In genomic region chr3:61530355-61530754, GRCh38 we compare ENCODE assay signal across 8 cellular contexts. TPM values are rescaled to one million over a fixed set of nuclear protein-coding genes. Genes with fewer than 3 reads are reported as not detected.
DNase-seq lines count a peak whose midpoint lies in the region; ATAC-seq and TF ChIP-seq lines count a peak whose summit lies in the region.

No MANE protein-coding gene starts in this region.

- no peaks in the 10 kb centered on the region for H3K9me3 ChIP-seq in osteoblast (ENCODE audit: low read depth, low read length)

- no peaks in the 10 kb centered on the region for H3K4me1 ChIP-seq in osteoblast (ENCODE audit: insufficient read depth, low read length)

- H3K27me3 Mint-ChIP-seq in immature natural killer cell (ENCODE audit: low read depth in 3 of 3) = peaks cover 0 to 7% (median 2%) of the 10 kb centered on the region in 3 donors

- no peaks in the 10 kb centered on the region for H3K27me3 ChIP-seq in osteoblast (ENCODE audit: insufficient read depth, low read length)

- no peak overlapping the region for H3K27ac ChIP-seq in osteoblast (ENCODE audit: low read depth, low read length)

- no peaks in the 10 kb centered on the region for H3K36me3 ChIP-seq in osteoblast (ENCODE audit: insufficient read depth, low read length)

- DNase-seq in DMS53 (lab: John Stamatoyannopoulos, UW) (peak; percentile 43), DMS53 treated with DMSO at 0.1 percent for 48 hours (lab: John Stamatoyannopoulos, UW; ENCODE audit: unreplicated experiment) (no peak), NCI-H146 treated with DMSO at 0.1 percent for 48 hours (lab: John Stamatoyannopoulos, UW; ENCODE audit: unreplicated experiment) (peak; percentile 25), cerebellum (ENCODE audit: low spot score) (peak; percentile 37), osteoblast (ENCODE audit: insufficient read length, low spot score, missing footprints) (no peak), CD1c-positive myeloid dendritic cell (ENCODE audit: extremely low spot score) (no peak), immature natural killer cell (no peak)

- H3K4me3 Mint-ChIP-seq in immature natural killer cell = no peak overlapping the region

- H3K36me3 Mint-ChIP-seq in immature natural killer cell = no peaks in the 10 kb centered on the region

- H4K20me1 ChIP-seq in osteoblast (ENCODE audit: insufficient read depth, low read length) = no peaks in the 10 kb centered on the region

- H2AFZ ChIP-seq in osteoblast (ENCODE audit: low read length) = no peak overlapping the region

- no peaks in the 10 kb centered on the region for H3K4me1 Mint-ChIP-seq in immature natural killer cell

- no peak overlapping the region for H3K4me2 ChIP-seq in osteoblast (ENCODE audit: insufficient read depth, low read length)

- H3K4me3 ChIP-seq in osteoblast (ENCODE audit: insufficient read depth, low read length) = no peak overlapping the region

- H3K27ac Mint-ChIP-seq in immature natural killer cell = no peak overlapping the region

- H3K9me3 Mint-ChIP-seq in immature natural killer cell = peaks cover 0 to 1% (median 0%) of the 10 kb centered on the region in 6 donors

- peak; percentile 45 for TF ChIP-seq CTCF in osteoblast (IDR thresholded peaks at IDR 0.05; ENCODE audit: extremely low read depth, low read depth, low read length)

- ATAC-seq in HG02970 (IDR thresholded peaks at IDR 0.05; ENCODE audit: low FRiP score, unreplicated experiment) = no peak

- no peaks in the 10 kb centered on the region for H3K79me2 ChIP-seq in osteoblast (ENCODE audit: insufficient read depth, low read length)

RNA-seq across cellular contexts. Expression of gene PTPRG, which starts 31.0 kb away (rescaled TPM):
- total RNA-seq in cerebellum = 143 TPM
- 148 TPM in 2 replicates for total RNA-seq in osteoblast
- polyA plus RNA-seq in immature natural killer cell = under 1 TPM in 1 of 3 donors, not detected in 2; 0.13 TPM

Comparison
In these comparisons a context has a peak if more than half of its experiments do, and no peak if none do; other contexts are left out.
1. DNase-seq: peak in DMS53 (single experiment), NCI-H146 treated with DMSO at 0.1 percent for 48 hours (single experiment) and cerebellum (single experiment); none in DMS53 treated with DMSO at 0.1 percent for 48 hours (single experiment), osteoblast (single experiment), CD1c-positive myeloid dendritic cell (single experiment) and immature natural killer cell (0 of 3).